In genomic region chr15:66593219-66593780, GRCh38 we compare ENCODE assay signal across 21 cellular contexts. TPM values are rescaled to one million over a fixed set of nuclear protein-coding genes. Genes with fewer than 3 reads are reported as not detected.
"Had no signal": no experiment of that assay in that cellular context is flagged by ENCODE, and none has a peak within 500 bp of the region (broad histone marks: within the 10 kb centered on the region; RNA-seq: fewer than 3 reads in every experiment).

No MANE protein-coding gene starts in this region.

- H3K4me3 Mint-ChIP-seq: activated CD4-positive, alpha-beta memory T cell treated with anti-CD3 and anti-CD28 coated beads, Interleukin-2, amount 10 ng/mL, durations not matched to agents 7 days and 5 days; activated naive CD4-positive, alpha-beta T cell treated with anti-CD3 and anti-CD28 coated beads, Interleukin-2, amount 10 ng/mL, durations not matched to agents 7 days and 5 days; activated T-cell treated with anti-CD3 and anti-CD28 coated beads, Interleukin-2, amount 50 U/mL, for 24 hours; naive thymus-derived CD8-positive, alpha-beta T cell; stimulated activated naive B cell treated with anti-CD40 and anti-IgM and Interleukin-4, amounts not matched to agents 10 μg/mL and 1 μg/mL and 100 μg/mL, for 72 hours; T-helper 1 cell treated with Interleukin-12 subunit alpha and Interleukin-12 subunit beta and Interleukin-4 antibody, amounts not matched to agents 30 μg/mL and 1 μg/mL, for 36 hours; WTC11 had no signal

- H3K9me3 ChIP-seq: gastrocnemius medialis, heart left ventricle, tibial artery, vagina had no signal

- H3K9me3 Mint-ChIP-seq: activated CD4-positive, alpha-beta memory T cell treated with anti-CD3 and anti-CD28 coated beads, Interleukin-2, amount 10 ng/mL, durations not matched to agents 7 days and 5 days; activated naive CD4-positive, alpha-beta T cell treated with anti-CD3 and anti-CD28 coated beads, Interleukin-2, amount 10 ng/mL, durations not matched to agents 7 days and 5 days; activated T-cell treated with anti-CD3 and anti-CD28 coated beads, Interleukin-2, amount 50 U/mL, for 24 hours; naive thymus-derived CD8-positive, alpha-beta T cell; stimulated activated naive B cell treated with anti-CD40 and anti-IgM and Interleukin-4, amounts not matched to agents 10 μg/mL and 1 μg/mL and 100 μg/mL, for 72 hours; T-helper 1 cell treated with Interleukin-12 subunit alpha and Interleukin-12 subunit beta and Interleukin-4 antibody, amounts not matched to agents 30 μg/mL and 1 μg/mL, for 36 hours; WTC11 had no signal

- H3K4me1 ChIP-seq: gastrocnemius medialis, parathyroid adenoma, tibial artery, vagina had no signal

- H3K27ac ChIP-seq: coronary artery, gastrocnemius medialis, heart left ventricle, parathyroid adenoma, tibial artery, vagina had no signal

- H3K27me3 ChIP-seq: gastrocnemius medialis, heart left ventricle, vagina had no signal

- H3K4me3 ChIP-seq: coronary artery, gastrocnemius medialis, heart left ventricle, tibial artery, vagina had no signal

- DNase-seq: activated CD4-positive, alpha-beta memory T cell treated with anti-CD3 and anti-CD28 coated beads, Interleukin-2, amount 10 ng/mL, durations not matched to agents 7 days and 5 days; activated CD4-positive, alpha-beta T cell treated with anti-CD3 and anti-CD28 coated beads for 4 hours; activated naive CD4-positive, alpha-beta T cell treated with anti-CD3 and anti-CD28 coated beads, Interleukin-2, amount 10 ng/mL, durations not matched to agents 7 days and 5 days; activated T-cell treated with anti-CD3 and anti-CD28 coated beads, Interleukin-2, amount 50 U/mL, for 24 hours; effector CD8-positive, alpha-beta T cell; gastrocnemius medialis; mammary epithelial cell; retina; stimulated activated CD4-positive, alpha-beta T cell treated with anti-CD3 and anti-CD28 coated beads, Interleukin-2, amount 100 ng/mL, for 48 hours; stimulated activated naive B cell treated with anti-CD40 and anti-IgM and Interleukin-4, amounts not matched to agents 10 μg/mL and 1 μg/mL and 100 μg/mL, for 72 hours; tibial artery had no signal

- H3K36me3 ChIP-seq: gastrocnemius medialis, heart left ventricle, tibial artery, vagina had no signal

- H3K27ac Mint-ChIP-seq: activated CD4-positive, alpha-beta memory T cell treated with anti-CD3 and anti-CD28 coated beads, Interleukin-2, amount 10 ng/mL, durations not matched to agents 7 days and 5 days; activated naive CD4-positive, alpha-beta T cell treated with anti-CD3 and anti-CD28 coated beads, Interleukin-2, amount 10 ng/mL, durations not matched to agents 7 days and 5 days; activated T-cell treated with anti-CD3 and anti-CD28 coated beads, Interleukin-2, amount 50 U/mL, for 24 hours; stimulated activated naive B cell treated with anti-CD40 and anti-IgM and Interleukin-4, amounts not matched to agents 10 μg/mL and 1 μg/mL and 100 μg/mL, for 72 hours; T-helper 1 cell treated with Interleukin-12 subunit alpha and Interleukin-12 subunit beta and Interleukin-4 antibody, amounts not matched to agents 30 μg/mL and 1 μg/mL, for 36 hours; WTC11 had no signal

- ATAC-seq: gastrocnemius medialis; heart left ventricle; naive thymus-derived CD8-positive, alpha-beta T cell; stimulated activated naive B cell treated with anti-CD40 and anti-IgM and Interleukin-4, amounts not matched to agents 10 μg/mL and 1 μg/mL and 100 μg/mL, for 72 hours; WTC11 had no signal

- H3K4me1 Mint-ChIP-seq: stimulated activated naive B cell treated with anti-CD40 and anti-IgM and Interleukin-4, amounts not matched to agents 10 μg/mL and 1 μg/mL and 100 μg/mL, for 72 hours had no signal

- H3K36me3 Mint-ChIP-seq: activated naive CD4-positive, alpha-beta T cell treated with anti-CD3 and anti-CD28 coated beads, Interleukin-2, amount 10 ng/mL, durations not matched to agents 7 days and 5 days; naive thymus-derived CD8-positive, alpha-beta T cell; stimulated activated naive B cell treated with anti-CD40 and anti-IgM and Interleukin-4, amounts not matched to agents 10 μg/mL and 1 μg/mL and 100 μg/mL, for 72 hours; WTC11 had no signal

RNA-seq across cellular contexts. Expression of gene LCTL, which starts 27.5 kb away (rescaled TPM):
- total RNA-seq: activated CD4-positive, alpha-beta memory T cell treated with anti-CD3 and anti-CD28 coated beads, Interleukin-2, amount 10 ng/mL, durations not matched to agents 7 days and 5 days; gastrocnemius medialis; heart left ventricle; left colon; mucosa of gallbladder; naive thymus-derived CD8-positive, alpha-beta T cell; skeletal muscle tissue; vagina had no signal
- polyA plus RNA-seq: heart left ventricle; naive thymus-derived CD8-positive, alpha-beta T cell had no signal
